Comparison of ENCODE assay signal across 8 cellular contexts in genomic region chr5:36242534-36243144, GRCh38. TPM values are rescaled to one million over a fixed set of nuclear protein-coding genes. Genes with fewer than 3 reads are reported as not detected.
DNase-seq lines count a peak whose midpoint lies in the region; ATAC-seq and TF ChIP-seq lines count a peak whose summit lies in the region.

No MANE protein-coding gene starts in this region.

- no peaks in the 10 kb centered on the region for H3K79me1 ChIP-seq in H9 (ENCODE audit: insufficient read depth, low read depth, low read length, poor library complexity, severe bottlenecking)

- H3K27ac Mint-ChIP-seq in H9 = 0 out of 7 replicates have a peak overlapping the region, but pooled peaks of 1 of the 3 experiments have one; percentile 8
- H3K27ac Mint-ChIP-seq in T-helper 2 cell treated with Interferon-gamma antibody and Interleukin-4, amounts not matched to agents 5 μg/mL and 100 μg/mL, for 36 hours = peak overlapping the region; percentile 94
- H3K27ac Mint-ChIP-seq in endothelial cell (ENCODE audit: unreplicated experiment) = peak overlapping the region; percentile 96
- H3K27ac Mint-ChIP-seq in neural crest cell (ENCODE audit: unreplicated experiment) = peak overlapping the region; percentile 45

- no peaks in the 10 kb centered on the region for H4K20me1 ChIP-seq in H9 (ENCODE audit: control insufficient read depth, insufficient read depth, insufficient read length)

- H3K4me1 ChIP-seq in H9 (ENCODE audit: insufficient read depth, low read length) = no peaks in the 10 kb centered on the region

- H3K23ac ChIP-seq in H9 (ENCODE audit: insufficient read length, low read depth, low read length) = no peak overlapping the region

- no peaks in the 10 kb centered on the region for H3K9me3 ChIP-seq in H9 (ENCODE audit: control insufficient read depth, low read depth, low read length)

- H3K14ac ChIP-seq in H9 (ENCODE audit: insufficient read depth, low read length) = peak overlapping the region; percentile 87; the same call in 1 of the 2 replicates

- H2BK12ac ChIP-seq in H9 (ENCODE audit: insufficient read length, low read depth, low read length) = no peak overlapping the region

- H3K9me3 Mint-ChIP-seq in H9 (peaks cover 6 to 12% of the 10 kb centered on the region in 2 experiments; a peak in 3 of 5 replicates), endothelial cell (ENCODE audit: unreplicated experiment) (no peaks in the 10 kb centered on the region), neural crest cell (no peaks in the 10 kb centered on the region)
- H3K9me3 Mint-ChIP-seq in T-helper 2 cell treated with Interferon-gamma antibody and Interleukin-4, amounts not matched to agents 5 μg/mL and 100 μg/mL, for 36 hours = no peaks in the 10 kb centered on the region

- H3K36me3 Mint-ChIP-seq in H9 (ENCODE audit: insufficient read depth in 1 of 3, low read depth in 3 of 3) (peaks cover 0 to 16% (median 2%) of the 10 kb centered on the region in 3 experiments; a peak in 3 of 7 replicates), endothelial cell (ENCODE audit: low read depth, unreplicated experiment) (no peaks in the 10 kb centered on the region), neural crest cell (ENCODE audit: low read depth) (peaks cover 2% of the 10 kb centered on the region)
- no peaks in the 10 kb centered on the region for H3K36me3 Mint-ChIP-seq in T-helper 2 cell treated with Interferon-gamma antibody and Interleukin-4, amounts not matched to agents 5 μg/mL and 100 μg/mL, for 36 hours (ENCODE audit: low read depth)

- no peak overlapping the region for H2BK15ac ChIP-seq in H9 (ENCODE audit: low read depth, low read length)

- no peak overlapping the region for H3T11ph ChIP-seq in H9 (ENCODE audit: low read length)

- H3K18ac ChIP-seq in H9 (ENCODE audit: insufficient read length, low read depth, low read length) = peak overlapping the region; percentile 88

- no peak overlapping the region for H2BK120ac ChIP-seq in H9 (ENCODE audit: low read depth, low read length, poor library complexity, severe bottlenecking)

- peaks cover 16% of the 10 kb centered on the region for H3K27me3 Mint-ChIP-seq in H9 (ENCODE audit: low read depth)
- H3K27me3 Mint-ChIP-seq in T-helper 2 cell treated with Interferon-gamma antibody and Interleukin-4, amounts not matched to agents 5 μg/mL and 100 μg/mL, for 36 hours (ENCODE audit: low read depth) = peaks cover 20% of the 10 kb centered on the region
- H3K27me3 Mint-ChIP-seq in endothelial cell (ENCODE audit: unreplicated experiment) = peaks cover 5% of the 10 kb centered on the region
- no peaks in the 10 kb centered on the region for H3K27me3 Mint-ChIP-seq in neural crest cell (ENCODE audit: low read depth)

- no peaks in the 10 kb centered on the region for H3K23me2 ChIP-seq in H9 (ENCODE audit: insufficient read length, low read depth, low read length, poor library complexity, severe bottlenecking)

- H3K9ac ChIP-seq in H9 (ENCODE audit: extremely low read depth, insufficient read length, low read length) = no peak overlapping the region

- WGBS in H9 (ENCODE audit: extremely low coverage, insufficient read length, low lambda C conversion rate) = no CpG with 5 or more reads among the region's 19 CpGs

- H2BK20ac ChIP-seq in H9 (ENCODE audit: low read depth, low read length, poor library complexity, severe bottlenecking) = no peak overlapping the region

- no peak overlapping the region; the same call in 1 of the 2 replicates for H3K4ac ChIP-seq in H9 (ENCODE audit: low read depth, low read length)

- no peak for ATAC-seq in GM21825 (IDR thresholded peaks at IDR 0.05; ENCODE audit: unreplicated experiment)

- no peak overlapping the region for H3K56ac ChIP-seq in H9 (ENCODE audit: insufficient read length, low read depth, low read length)

- H4K91ac ChIP-seq in H9 (ENCODE audit: insufficient read length, low read depth, low read length) = no peak overlapping the region

- no peaks in the 10 kb centered on the region for H3K79me2 ChIP-seq in H9 (ENCODE audit: insufficient read depth, low read length)

- no peak overlapping the region for H2AFZ ChIP-seq in H9 (ENCODE audit: low read length)

- no peak for DNase-seq in H9
- DNase-seq in T-helper 2 cell treated with Interferon-gamma antibody and Interleukin-4, amounts not matched to agents 5 μg/mL and 100 μg/mL, for 36 hours (ENCODE audit: low spot score) = no peak
- DNase-seq in endothelial cell (ENCODE audit: low spot score) = peak; percentile 15
- no peak for DNase-seq in neural crest cell (ENCODE audit: low read depth, low spot score)
- DNase-seq in 8988T = no peak
- DNase-seq in COLO668 (lab: John Stamatoyannopoulos, UW; ENCODE audit: unreplicated experiment) = no peak
- DNase-seq in NCI-H1694 treated with DMSO at 0.1 percent for 48 hours (lab: John Stamatoyannopoulos, UW) = no peak

- H3K4me2 ChIP-seq in H9 (ENCODE audit: insufficient read depth, insufficient read length, low read length) = no peak overlapping the region

- H3K4me1 Mint-ChIP-seq in H9 = peaks cover 25 to 34% of the 10 kb centered on the region in 2 experiments
- peaks cover 29% of the 10 kb centered on the region for H3K4me1 Mint-ChIP-seq in T-helper 2 cell treated with Interferon-gamma antibody and Interleukin-4, amounts not matched to agents 5 μg/mL and 100 μg/mL, for 36 hours (ENCODE audit: low read depth)
- peaks cover 18% of the 10 kb centered on the region for H3K4me1 Mint-ChIP-seq in endothelial cell (ENCODE audit: unreplicated experiment)
- peaks cover 46% of the 10 kb centered on the region for H3K4me1 Mint-ChIP-seq in neural crest cell

- TF ChIP-seq CTCF in H9 (conservative IDR thresholded peaks at IDR 0.05) (no peak), endothelial cell (IDR thresholded peaks at IDR 0.05; ENCODE audit: unreplicated experiment) (no peak), neural crest cell (conservative IDR thresholded peaks at IDR 0.05) (no peak)

- H3K27ac ChIP-seq in H9 (ENCODE audit: insufficient read length, low read depth, low read length) = no peak overlapping the region

- H2AK5ac ChIP-seq in H9 (ENCODE audit: insufficient read length, low read length) = no peak overlapping the region

- no peaks in the 10 kb centered on the region; the same call in 1 of the 2 replicates for H3K27me3 ChIP-seq in H9 (ENCODE audit: insufficient read depth, low read length)

- no peak overlapping the region for H4K5ac ChIP-seq in H9 (ENCODE audit: insufficient read length, low read depth, low read length)

- peak overlapping the region; percentile 68 to 82 for H3K4me3 Mint-ChIP-seq in H9
- peak overlapping the region; percentile 89 for H3K4me3 Mint-ChIP-seq in T-helper 2 cell treated with Interferon-gamma antibody and Interleukin-4, amounts not matched to agents 5 μg/mL and 100 μg/mL, for 36 hours
- H3K4me3 Mint-ChIP-seq in endothelial cell (ENCODE audit: unreplicated experiment) = peak overlapping the region; percentile 91
- H3K4me3 Mint-ChIP-seq in neural crest cell = peak overlapping the region; percentile 85

- H2BK5ac ChIP-seq in H9 (ENCODE audit: insufficient read length, low read length) = no peak overlapping the region

- no peak overlapping the region for H4K8ac ChIP-seq in H9 (replicated peaks; ENCODE audit: insufficient read length, low read depth, low read length)

RNA-seq across cellular contexts. Expression of gene NADK2, which starts 0.9 kb away (rescaled TPM):
- 12.2 and 12.4 TPM in 2 replicates for total RNA-seq in H9 (2021)
- 27.0 TPM for total RNA-seq in endothelial cell (ENCODE audit: unreplicated experiment)
- 27.2 and 29.2 TPM in 2 replicates for total RNA-seq in neural crest cell

RNA-seq across cellular contexts. Expression of gene RANBP3L, which starts 59.1 kb away (rescaled TPM):
- total RNA-seq in H9 (2021) (not detected in 2 replicates), endothelial cell (ENCODE audit: unreplicated experiment) (not detected), neural crest cell (not detected in 2 replicates)
